In the genomic region with DNA sequence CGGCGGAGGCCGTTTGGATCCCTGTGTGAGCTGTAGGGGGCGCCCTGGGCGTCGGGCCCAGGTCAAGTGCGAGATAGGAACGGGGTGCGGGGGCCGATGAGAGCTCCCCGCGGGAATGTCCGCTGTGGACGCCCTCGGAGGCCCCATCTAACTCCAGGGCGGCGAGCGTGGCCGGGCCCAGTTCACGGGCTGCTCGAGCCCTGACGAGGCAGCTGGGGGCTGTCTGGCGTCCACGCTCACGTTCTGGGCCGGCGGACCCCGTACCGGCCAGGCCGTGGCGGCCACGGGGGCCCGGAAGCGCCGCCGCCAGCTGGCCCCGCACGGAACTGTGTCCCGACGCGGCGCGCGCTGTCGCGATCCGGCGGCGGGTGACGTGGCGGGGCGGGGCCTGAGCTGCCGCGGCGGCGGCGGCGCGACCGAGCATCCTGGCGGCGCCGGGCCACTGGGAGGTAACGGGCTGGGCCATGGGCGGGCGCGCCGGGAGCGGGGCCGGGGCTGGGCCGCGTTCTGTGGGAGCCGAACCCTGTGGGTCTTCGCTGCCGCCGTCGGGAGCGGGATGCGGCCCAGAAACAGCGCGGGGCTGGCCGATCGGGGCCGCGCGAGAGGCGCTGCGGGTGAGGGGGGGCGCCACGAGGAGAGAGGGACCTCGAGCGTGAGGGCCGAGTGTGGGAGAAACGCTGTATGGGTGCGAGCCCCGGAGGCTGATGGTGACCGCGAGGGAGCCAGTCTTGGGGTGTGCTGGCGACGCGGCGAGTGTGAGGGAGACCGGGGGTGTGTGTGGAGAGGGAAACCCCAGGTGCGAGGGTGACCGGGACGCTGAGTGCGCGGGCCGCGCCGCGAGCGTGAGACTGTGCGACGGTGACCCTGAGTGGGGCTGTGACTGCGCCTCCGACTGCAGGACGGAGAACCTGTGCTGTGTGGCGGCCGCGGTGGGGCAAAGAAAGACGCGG, we compare ENCODE assay signal across 8 cellular contexts. TPM values are rescaled to one million over a fixed set of nuclear protein-coding genes. Genes with fewer than 3 reads are reported as not detected.
DNase-seq lines count a peak whose midpoint lies in the region; ATAC-seq and TF ChIP-seq lines count a peak whose summit lies in the region.

A gene (plus strand): TSS at position 399 of the 950 bp plus-strand sequence. CDS start 10,201 bp downstream, outside the sequence.

- 0% methylated on average over 77 to 123 of the region's 123 CpGs for WGBS in esophagus, 2 donors

- peak; percentile 93 for DNase-seq in AG20443 (ENCODE audit: low spot score)
- peak; percentile 84 for DNase-seq in OCI-LY7 (ENCODE audit: low spot score)
- peak; percentile 89 for DNase-seq in activated T-cell treated with anti-CD3 and anti-CD28 coated beads, Interleukin-2, amount 50 U/mL, for 1 hour
- peak; percentile 64 to 81 for DNase-seq in stimulated activated CD8-positive, alpha-beta memory T cell treated with anti-CD3 and anti-CD28 coated beads, Interleukin-7, amount 100 ng/mL, for 4 hours (ENCODE audit: low read depth in 2 of 2)

- peaks cover 59% of the 10 kb centered on the region for H3K4me1 ChIP-seq in OCI-LY7 (ENCODE audit: insufficient read depth, low read length, poor library complexity, severe bottlenecking)
- H3K4me1 ChIP-seq in esophagus (ENCODE audit: control insufficient read depth in 2 of 2, insufficient read depth in 2 of 2, low read length in 1 of 2) = peaks cover 3% of the 10 kb centered on the region in 2 donors
- H3K4me1 ChIP-seq in muscle layer of duodenum (ENCODE audit: control insufficient read depth in 1 of 2, insufficient read depth in 2 of 2, low read length in 2 of 2) = peaks cover 0 to 31% of the 10 kb centered on the region in 2 donors

- H3K9me3 ChIP-seq in OCI-LY7 (ENCODE audit: low read length) (no peaks in the 10 kb centered on the region), esophagus (ENCODE audit: control insufficient read depth in 2 of 2, insufficient read depth in 1 of 2, low read depth in 1 of 2, low read length in 1 of 2) (no peaks in the 10 kb centered on the region), muscle layer of duodenum (ENCODE audit: control insufficient read depth in 1 of 2, low read length in 2 of 2) (no peaks in the 10 kb centered on the region)

- H3K27me3 ChIP-seq in esophagus (ENCODE audit: control insufficient read depth in 1 of 2, insufficient read depth in 2 of 2, low read length in 2 of 2) (no peaks in the 10 kb centered on the region), muscle layer of duodenum (ENCODE audit: low read depth, low read length) (no peaks in the 10 kb centered on the region)

- H3K36me3 ChIP-seq in OCI-LY7 (ENCODE audit: insufficient read depth, low read length) (peaks cover 31% of the 10 kb centered on the region), esophagus (ENCODE audit: control insufficient read depth in 2 of 2, insufficient read depth in 2 of 2, low read length in 1 of 2) (peaks cover 0 to 10% of the 10 kb centered on the region in 2 donors), muscle layer of duodenum (ENCODE audit: control insufficient read depth in 1 of 2, insufficient read depth in 2 of 2, low read length in 2 of 2) (peaks cover 9 to 16% of the 10 kb centered on the region in 2 donors)

- peaks cover 8% of the 10 kb centered on the region; the same call in 1 of the 2 replicates for H4K20me1 ChIP-seq in OCI-LY7 (ENCODE audit: insufficient read depth, low read length)

- no TSS peak for BruUV-seq in OCI-LY7 (replicated peaks; lab: Mats Ljungman, UMichigan)

- CTCF ChIA-PET in OCI-LY7 (lab: Charles Lee; ENCODE audit: unreplicated experiment) = interaction anchor here (0.6 to 2.2 kb wide), 10 partner anchors 8 to 703 kb away, joined by 3 to 15 read pairs (median 4); a partner anchor contains a TSS

- H3K9me2 ChIP-seq in OCI-LY7 (ENCODE audit: insufficient read depth, low read length) = no peaks in the 10 kb centered on the region

- TF ChIP-seq CTCF in OCI-LY7 (conservative IDR thresholded peaks at IDR 0.05; ENCODE audit: low read length) = peak; percentile 90

- POLR2A ChIA-PET in OCI-LY7 (lab: Charles Lee) = interaction anchor here (0.6 to 2.7 kb wide), 13 partner anchors 8 to 458 kb away, joined by 3 to 13 read pairs (median 3); a partner anchor contains a TSS

- H3K79me2 ChIP-seq in OCI-LY7 (ENCODE audit: insufficient read depth, low read depth, low read length) = peaks cover 45% of the 10 kb centered on the region

- intact Hi-C loops in OCI-LY7 (cut with micrococcal nuclease; ENCODE audit: unreplicated experiment) = loop anchor here (1.0 kb wide), 2 partner anchors 21 to 46 kb away; a partner anchor contains a TSS

- peak within 1 kb of the TSS; percentile 76 for H2AFZ ChIP-seq in OCI-LY7 (ENCODE audit: low read length)

- ATAC-seq in GM18870 (IDR thresholded peaks at IDR 0.05; ENCODE audit: unreplicated experiment) (peak; percentile 44), HG03139 (IDR thresholded peaks at IDR 0.05; ENCODE audit: unreplicated experiment) (peak; percentile 57)

- peak within 1 kb of the TSS; percentile 80 for H3K27ac ChIP-seq in OCI-LY7 (ENCODE audit: low read depth, low read length, poor library complexity, severe bottlenecking)
- H3K27ac ChIP-seq in esophagus (ENCODE audit: low read depth in 2 of 2, low read length in 1 of 2) = peak within 1 kb of the TSS; percentile 94 to 96
- H3K27ac ChIP-seq in muscle layer of duodenum (ENCODE audit: low read length) = peak within 1 kb of the TSS; percentile 89

- H3K4me3 ChIP-seq in OCI-LY7 (ENCODE audit: low read depth, low read length, poor library complexity, severe bottlenecking) = peak within 1 kb of the TSS; percentile 75
- H3K4me3 ChIP-seq in esophagus (ENCODE audit: low read depth in 1 of 2, low read length in 2 of 2) = peak within 1 kb of the TSS; percentile 76 to 87
- peak within 1 kb of the TSS; percentile 82 to 86 for H3K4me3 ChIP-seq in muscle layer of duodenum (ENCODE audit: low read depth in 1 of 2, low read length in 2 of 2)

- H3K4me2 ChIP-seq in OCI-LY7 (ENCODE audit: low read length) = peak within 1 kb of the TSS; percentile 92

RNA-seq across cellular contexts. Expression of the gene that starts here (rescaled TPM):
- total RNA-seq in OCI-LY7 (2014; rRNA removed; shearing (Covaris generic)) = 50.9 and 53.1 TPM in 2 replicates
- total RNA-seq in OCI-LY7 (2022) = 79.5 and 98.8 TPM in 2 replicates
- polyA plus RNA-seq in esophagus = 1 to 10 TPM; 4.1 to 4.2 TPM

Comparison
In these comparisons a context has a peak if more than half of its experiments do, and no peak if none do; other contexts are left out.
1. Peak in every context shown above with its lines: DNase-seq, ATAC-seq, H3K4me3 ChIP-seq and H3K27ac ChIP-seq.